In the genomic region with DNA sequence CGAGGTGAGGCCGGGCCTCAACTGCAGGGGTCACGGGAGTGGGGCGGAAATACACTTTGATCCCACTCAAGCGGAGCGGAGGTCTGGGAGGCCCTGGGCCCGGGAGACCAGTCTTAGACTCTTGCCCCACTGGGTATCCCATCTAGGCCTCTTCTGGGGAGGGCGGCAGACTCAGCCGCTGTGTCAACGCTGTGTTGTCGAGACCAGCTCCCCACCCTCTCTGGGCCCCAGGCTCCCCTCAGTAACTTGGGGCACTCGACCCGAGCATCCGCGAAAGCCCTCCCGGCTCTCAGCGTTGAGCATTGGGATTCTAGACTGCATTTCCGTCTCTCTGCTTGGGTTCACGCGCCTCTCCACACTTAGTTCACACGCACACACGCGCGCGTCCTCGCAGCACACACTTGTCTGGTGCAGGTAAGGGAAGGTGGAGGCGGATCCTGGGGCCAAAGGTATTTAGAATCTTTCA, we compare ENCODE assay signal across 1 cellular context.
TF ChIP-seq lines count a peak whose summit lies in the region.

No MANE protein-coding gene starts in this region.

TF ChIP-seq in HepG2, 621 proteins besides CTCF, POLR2A, EP300 and RAD21:
- TF ChIP-seq ZNF768 (CRISPR knock-in tag; IDR thresholded peaks at IDR 0.05), result peak; percentile 79; the same call in 1 of the 2 replicates
- TF ChIP-seq NFRKB (IDR thresholded peaks at IDR 0.05), result no peak
